ENCODE assay signal across 9 cellular contexts in the genomic region with DNA sequence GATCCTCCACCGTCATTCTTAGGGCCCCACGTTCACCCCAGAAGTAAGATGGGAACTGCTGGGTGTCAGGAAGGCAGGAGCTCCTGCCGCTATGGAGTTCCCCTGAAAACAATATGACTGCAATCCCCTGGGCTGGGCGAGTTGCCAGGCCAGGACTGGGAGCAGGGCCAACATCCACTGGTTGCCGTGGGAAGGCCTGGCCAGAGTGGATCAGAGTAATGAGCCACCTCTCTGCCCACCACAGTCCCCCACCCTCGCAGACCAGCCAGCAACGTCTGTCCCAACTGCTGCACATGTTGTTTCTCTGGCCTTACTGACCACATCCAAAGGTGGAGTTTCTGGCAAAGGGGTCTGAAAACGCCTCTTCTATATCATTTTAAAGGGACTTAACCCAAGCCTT.
DNase-seq lines count a peak whose midpoint lies in the region; TF ChIP-seq lines count a peak whose summit lies in the region.
"Had no signal": no experiment of that assay in that cellular context is flagged by ENCODE, and none has a peak within 500 bp of the region (broad histone marks: within the 10 kb centered on the region; RNA-seq: fewer than 3 reads in every experiment).

No MANE protein-coding gene starts in this region.

- intact Hi-C loops in adrenal gland (cut with DNase I): no loop called here

- H3K27ac ChIP-seq in adrenal gland (no peak overlapping the region), coronary artery (peak overlapping the region in 1 of 2 donors; percentile 42)
- H3K27ac ChIP-seq: neutrophil had no signal

- H3K36me3 ChIP-seq in adrenal gland (replicated peaks in 1 of 2): no peaks in the 10 kb centered on the region
- H3K36me3 ChIP-seq: neutrophil had no signal

- H3K27me3 ChIP-seq in adrenal gland: no peaks in the 10 kb centered on the region
- H3K27me3 ChIP-seq: neutrophil had no signal

- no peak for TF ChIP-seq CTCF in adrenal gland (IDR thresholded peaks at IDR 0.05)
- no peak for TF ChIP-seq CTCF in coronary artery (IDR thresholded peaks at IDR 0.05)

- no peak for TF ChIP-seq POLR2A in adrenal gland (IDR thresholded peaks at IDR 0.05)

- DNase-seq in NCI-H345 (lab: John Stamatoyannopoulos, UW) (peak; percentile 67), NCI-H345 treated with DMSO at 0.1 percent for 48 hours (lab: John Stamatoyannopoulos, UW; ENCODE audit: unreplicated experiment) (no peak), adrenal gland (peak; percentile 77 to 94 (median 83)), hippocampal formation (lab: John Stamatoyannopoulos, UW) (peak; percentile 5 to 35), ureter (ENCODE audit: low spot score) (peak; percentile 73), coronary artery (ENCODE audit: low spot score) (no peak), HuH-7 (ENCODE audit: low spot score) (no peak), germinal center (ENCODE audit: low spot score) (no peak)

- 15 to 31% (median 24%) methylated on average over 4 to 8 of the region's 8 CpGs for WGBS in adrenal gland, 4 donors

- no peaks in the 10 kb centered on the region for H3K4me1 ChIP-seq in adrenal gland (replicated peaks in 1 of 2)

- no peaks in the 10 kb centered on the region for H3K9me3 ChIP-seq in adrenal gland (replicated peaks in 1 of 3)
- H3K9me3 ChIP-seq: neutrophil had no signal

- H3K4me3 ChIP-seq in adrenal gland: no peak overlapping the region
- H3K4me3 ChIP-seq in coronary artery: no peak overlapping the region

Comparison
In these comparisons a context has a peak if more than half of its experiments do, and no peak if none do; other contexts are left out.
1. DNase-seq: peak in NCI-H345 (single experiment), adrenal gland (7 of 7), hippocampal formation (2 of 2) and ureter (single experiment); none in NCI-H345 treated with DMSO at 0.1 percent for 48 hours (single experiment), coronary artery (single experiment), HuH-7 (single experiment) and germinal center (single experiment).